ENCODE assay signal across 17 cellular contexts in the genomic region with DNA sequence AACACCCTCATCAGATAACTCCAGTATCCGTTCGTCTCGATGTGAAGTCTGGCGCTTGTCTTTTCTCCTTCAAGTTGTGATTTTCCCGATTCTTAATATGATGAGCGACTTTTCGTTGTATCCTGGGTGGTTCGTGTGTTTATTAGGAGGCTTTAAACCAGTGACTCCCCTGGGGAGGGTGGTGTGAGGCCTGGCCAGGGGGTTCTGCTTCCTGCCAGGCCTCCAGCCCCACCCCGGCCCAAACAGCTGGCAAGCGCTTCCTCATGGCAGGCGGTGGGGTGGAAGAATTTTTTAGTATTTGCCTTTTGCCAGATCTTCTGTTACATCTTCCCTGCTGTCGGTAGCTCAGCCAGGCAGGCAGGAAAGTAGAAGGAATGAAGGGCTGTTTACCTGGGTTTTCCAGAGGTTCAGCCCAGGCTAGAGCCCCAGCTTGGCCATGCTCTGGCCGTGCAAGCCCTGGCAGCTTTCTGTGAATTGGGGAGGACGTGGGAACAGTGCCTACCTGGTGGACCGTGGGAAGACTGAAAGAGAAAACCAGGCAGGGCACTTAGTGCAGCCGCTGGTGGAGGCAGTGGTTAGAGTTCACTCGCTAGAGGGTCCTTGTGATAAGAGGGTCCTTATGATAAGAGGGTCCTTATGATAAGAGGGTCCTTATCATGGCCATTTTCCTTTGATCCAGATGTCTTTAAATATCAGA. TPM values are rescaled to one million over a fixed set of nuclear protein-coding genes. Genes with fewer than 3 reads are reported as not detected.
DNase-seq lines count a peak whose midpoint lies in the region; ATAC-seq and TF ChIP-seq lines count a peak whose summit lies in the region.
"Had no signal": no experiment of that assay in that cellular context is flagged by ENCODE, and none has a peak within 500 bp of the region (broad histone marks: within the 10 kb centered on the region; RNA-seq: fewer than 3 reads in every experiment).

No MANE protein-coding gene starts in this region.

- no peaks in the 10 kb centered on the region for H3K27me3 Mint-ChIP-seq in nephron progenitor cell (ENCODE audit: low read depth, poor library complexity)

- H3K9ac ChIP-seq in HUES6 (ENCODE audit: low read length), result no peak overlapping the region

- H3K36me3 ChIP-seq in BE2C (peaks cover 12% of the 10 kb centered on the region), HUES6 (ENCODE audit: control insufficient read depth, insufficient read depth, low read length) (peaks cover 62% of the 10 kb centered on the region)
- H3K36me3 ChIP-seq: uterus had no signal

- no peaks in the 10 kb centered on the region for H3K9me3 ChIP-seq in BE2C
- no peaks in the 10 kb centered on the region for H3K9me3 ChIP-seq in HUES6 (ENCODE audit: control insufficient read depth, insufficient read depth, low read depth, low read length)
- H3K9me3 ChIP-seq: gastrocnemius medialis, uterus had no signal

- peak overlapping the region; percentile 66 for H3K27ac Mint-ChIP-seq in nephron progenitor cell
- H3K27ac Mint-ChIP-seq: activated T-cell treated with anti-CD3 and anti-CD28 coated beads, Interleukin-2, amount 50 U/mL, for 72 hours had no signal

- H3K4me1 ChIP-seq in BE2C (peaks cover 16% of the 10 kb centered on the region), HUES6 (ENCODE audit: control insufficient read depth, insufficient read depth, low read length) (peaks cover 14% of the 10 kb centered on the region)
- H3K4me1 ChIP-seq: gastrocnemius medialis, uterus had no signal

- peaks cover 9% of the 10 kb centered on the region for H3K9me3 Mint-ChIP-seq in nephron progenitor cell
- H3K9me3 Mint-ChIP-seq: activated T-cell treated with anti-CD3 and anti-CD28 coated beads, Interleukin-2, amount 50 U/mL, for 72 hours; HFFc6 had no signal

- no peak overlapping the region for H3K4me3 ChIP-seq in BE2C (ENCODE audit: low read depth, low read length)
- H3K4me3 ChIP-seq in HUES6 (ENCODE audit: low read depth, low read length), result no peak overlapping the region
- no peak overlapping the region for H3K4me3 ChIP-seq in coronary artery
- no peak overlapping the region for H3K4me3 ChIP-seq in foreskin fibroblast (ENCODE audit: low read depth in 1 of 2, low read length in 2 of 2)
- H3K4me3 ChIP-seq: gastrocnemius medialis, uterus had no signal

- no peak for ATAC-seq in HG03442 (IDR thresholded peaks at IDR 0.05; ENCODE audit: unreplicated experiment)
- ATAC-seq in HG02938 (IDR thresholded peaks at IDR 0.05; ENCODE audit: unreplicated experiment), result no peak
- ATAC-seq: activated T-cell treated with anti-CD3 and anti-CD28 coated beads, Interleukin-2, amount 50 U/mL, for 72 hours; gastrocnemius medialis had no signal

- DNase-seq in BE2C (peak; percentile 35), coronary artery (ENCODE audit: low spot score) (peak; percentile 50), nephron progenitor cell (no peak), cerebellar nuclear complex (lab: John Stamatoyannopoulos, UW) (no peak), foreskin fibroblast (no peak)
- DNase-seq: activated CD4-positive, alpha-beta T cell treated with anti-CD3 and anti-CD28 coated beads, Interleukin-2, amount 50 U/mL, for 48 hours; activated T-cell treated with anti-CD3 and anti-CD28 coated beads, Interleukin-2, amount 50 U/mL, for 72 hours; gastrocnemius medialis; HFFc6; KBM-7; NCI-H526; stimulated activated naive CD4-positive, alpha-beta T cell; T1000; uterus had no signal

- H3K4me1 Mint-ChIP-seq in nephron progenitor cell, result peaks cover 38% of the 10 kb centered on the region

- no peak for TF ChIP-seq CTCF in BE2C (IDR thresholded peaks at IDR 0.05; ENCODE audit: low read depth, low read length)
- no peak for TF ChIP-seq CTCF in coronary artery (IDR thresholded peaks at IDR 0.05)
- no peak for TF ChIP-seq CTCF in nephron progenitor cell (IDR thresholded peaks at IDR 0.05)
- TF ChIP-seq CTCF in foreskin fibroblast (IDR thresholded peaks at IDR 0.05; ENCODE audit: low read depth, low read length), result no peak

- H3K27ac ChIP-seq in HUES6 (ENCODE audit: low read depth, low read length), result peak overlapping the region; percentile 37; the same call in 1 of the 2 replicates
- no peak overlapping the region for H3K27ac ChIP-seq in coronary artery
- H3K27ac ChIP-seq: gastrocnemius medialis, uterus had no signal

- H3K36me3 Mint-ChIP-seq in nephron progenitor cell (ENCODE audit: low read depth), result peaks cover 68% of the 10 kb centered on the region

- H3K4me3 Mint-ChIP-seq in nephron progenitor cell, result no peak overlapping the region
- H3K4me3 Mint-ChIP-seq: activated T-cell treated with anti-CD3 and anti-CD28 coated beads, Interleukin-2, amount 50 U/mL, for 72 hours; HFFc6 had no signal

- H3K27me3 ChIP-seq in BE2C, result no peaks in the 10 kb centered on the region
- H3K27me3 ChIP-seq in HUES6 (ENCODE audit: control insufficient read depth, insufficient read depth, low read length), result no peaks in the 10 kb centered on the region
- H3K27me3 ChIP-seq: gastrocnemius medialis, uterus had no signal

RNA-seq across cellular contexts. Expression of gene DCUN1D2, which starts 37.7 kb away (rescaled TPM):
- 31.7 TPM for polyA plus RNA-seq in BE2C (2012; ENCODE audit: insufficient read depth, insufficient read length, low read depth)

RNA-seq across cellular contexts. Expression of gene TFDP1, which starts 56.3 kb away (rescaled TPM):
- polyA plus RNA-seq in BE2C (2012; ENCODE audit: insufficient read depth, insufficient read length, low read depth), result 80.3 TPM

Comparison
In these comparisons a context has a peak if more than half of its experiments do, and no peak if none do; other contexts are left out.
1. DNase-seq: peak in BE2C (single experiment) and coronary artery (single experiment); none in nephron progenitor cell (single experiment), cerebellar nuclear complex (0 of 2) and foreskin fibroblast (0 of 2).